1 cellular context compared by ENCODE assay signal in genomic region chr5:163373401-163374066, GRCh38.
TF ChIP-seq lines count a peak whose summit lies in the region.

No MANE protein-coding gene starts in this region.

TF ChIP-seq in A549, 52 proteins besides CTCF, POLR2A, EP300 and RAD21 (continued from another document):
- no peak for TF ChIP-seq REST (IDR thresholded peaks at IDR 0.05)
